In genomic region chr9:136385015-136385414, GRCh38 we compare ENCODE assay signal across 1 cellular context.
TF ChIP-seq lines count a peak whose summit lies in the region.

No MANE protein-coding gene starts in this region.

TF ChIP-seq in GM12878, 131 proteins besides CTCF, POLR2A, EP300 and RAD21 (continued from another document):
- TF ChIP-seq CUX1 (IDR thresholded peaks at IDR 0.05; ENCODE audit: insufficient replicate concordance, low read depth, low read length): no peak
- peak; percentile 95 for TF ChIP-seq RUNX3 (IDR thresholded peaks at IDR 0.05; ENCODE audit: low read length)
TF ChIP-seq in GM12878: peak in this region for 8.
